8 cellular contexts compared by ENCODE assay signal in the genomic region with DNA sequence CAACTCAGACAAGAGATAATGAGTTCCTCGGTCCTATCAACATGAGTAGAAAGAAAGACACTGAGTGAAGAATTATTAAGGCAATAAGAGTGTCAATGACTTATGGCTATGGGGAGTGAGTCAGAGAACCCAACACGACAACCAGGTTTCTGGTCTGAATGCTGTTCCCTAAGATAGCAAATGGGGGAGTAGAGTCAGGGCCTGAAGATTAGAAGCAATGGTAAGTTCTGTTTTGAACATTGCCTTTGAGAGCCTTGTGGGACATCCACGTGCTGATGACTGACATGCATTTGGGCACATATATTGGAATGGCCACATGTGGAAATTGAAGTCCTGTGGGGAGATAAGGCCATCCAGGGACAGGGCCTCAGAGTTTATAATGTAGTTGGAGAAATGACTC.
"Had no signal": no experiment of that assay in that cellular context is flagged by ENCODE, and none has a peak within 500 bp of the region (broad histone marks: within the 10 kb centered on the region; RNA-seq: fewer than 3 reads in every experiment).

No MANE protein-coding gene starts in this region.

- H3K36me3 ChIP-seq: HAP-1 had no signal

- H3K36me3 Mint-ChIP-seq: IgD-negative memory B cell had no signal

- H3K9ac ChIP-seq: GM23248 had no signal

- H3K4me3 Mint-ChIP-seq: HFFc6, IgD-negative memory B cell had no signal

- H3K27ac ChIP-seq: GM23248 had no signal

- ATAC-seq: HCT116 had no signal

- H3K27ac Mint-ChIP-seq: HFFc6, IgD-negative memory B cell had no signal

- H3K4me1 ChIP-seq: HAP-1 had no signal

- H3K9me3 Mint-ChIP-seq: HFFc6 had no signal

- DNase-seq: GM23248, GOT3, H7, HFFc6, KG1 had no signal

- H2AFZ ChIP-seq: GM23248 had no signal

- H3K27me3 Mint-ChIP-seq: IgD-negative memory B cell had no signal

- H3K4me3 ChIP-seq: GM23248, HAP-1 had no signal

- H3K4me1 Mint-ChIP-seq: IgD-negative memory B cell had no signal

- H3K9me3 ChIP-seq: HAP-1 had no signal
